17 cellular contexts compared by ENCODE assay signal in genomic region chr22:30214703-30215405, GRCh38. TPM values are rescaled to one million over a fixed set of nuclear protein-coding genes. Genes with fewer than 3 reads are reported as not detected.
A peak's percentile ranks its signal among the peaks of the same experiment; 100 is the strongest.
DNase-seq lines count a peak whose midpoint lies in the region; ATAC-seq and TF ChIP-seq lines count a peak whose summit lies in the region.
"Had no signal": no experiment of that assay in that cellular context is flagged by ENCODE, and none has a peak within 500 bp of the region (broad histone marks: within the 10 kb centered on the region; RNA-seq: fewer than 3 reads in every experiment).

No MANE protein-coding gene starts in this region.

- H3K79me1 ChIP-seq in mesenchymal stem cell (replicated peaks; ENCODE audit: low read length, poor library complexity, severe bottlenecking), result no peaks in the 10 kb centered on the region

- H3K9me3 ChIP-seq in ES-I3 (ENCODE audit: control insufficient read depth, insufficient read depth, low read length) (no peaks in the 10 kb centered on the region), mesenchymal stem cell (ENCODE audit: control insufficient read depth, low read length) (no peaks in the 10 kb centered on the region), colonic mucosa (no peaks in the 10 kb centered on the region), stomach (no peaks in the 10 kb centered on the region)
- H3K9me3 ChIP-seq: pancreas, thoracic aorta had no signal

- H3K4me3 ChIP-seq in mesenchymal stem cell (ENCODE audit: insufficient read depth in 1 of 2, low read depth in 1 of 2, low read length in 2 of 2) (no peak overlapping the region), colonic mucosa (no peak overlapping the region), stomach (no peak overlapping the region)
- H3K4me3 ChIP-seq: pancreas, SK-N-MC, thoracic aorta had no signal

- H3K36me3 ChIP-seq in ES-I3 (ENCODE audit: insufficient read depth, low read length) (no peaks in the 10 kb centered on the region), mesenchymal stem cell (ENCODE audit: control insufficient read depth in 1 of 2, insufficient read depth in 2 of 2, low read depth in 1 of 2, low read length in 2 of 2) (no peaks in the 10 kb centered on the region), colonic mucosa (no peaks in the 10 kb centered on the region), stomach (no peaks in the 10 kb centered on the region)
- H3K36me3 ChIP-seq: pancreas, thoracic aorta, WERI-Rb-1 had no signal

- TF ChIP-seq CTCF in colonic mucosa (IDR thresholded peaks at IDR 0.05) (no peak), stomach (IDR thresholded peaks at IDR 0.05) (no peak)

- intact Hi-C loops in colonic mucosa (cut with DNase I), result no loop called here
- intact Hi-C loops in stomach (cut with DNase I; ENCODE audit: low total_unique reads), result no loop called here

- no peak for TF ChIP-seq POLR2A in stomach (IDR thresholded peaks at IDR 0.05)

- no peak overlapping the region for H3K18ac ChIP-seq in mesenchymal stem cell (ENCODE audit: low read depth in 1 of 2, low read length in 2 of 2)

- H3K14ac ChIP-seq in mesenchymal stem cell (ENCODE audit: low read length in 2 of 2), result no peak overlapping the region

- peak overlapping the region; percentile 32 for H2AK5ac ChIP-seq in mesenchymal stem cell (ENCODE audit: low read length, severe bottlenecking)

- H2BK12ac ChIP-seq in mesenchymal stem cell (ENCODE audit: low read length in 2 of 2), result no peak overlapping the region

- no peak overlapping the region for H3K27ac ChIP-seq in mesenchymal stem cell (ENCODE audit: low read length, poor library complexity, severe bottlenecking)
- no peak overlapping the region for H3K27ac ChIP-seq in colonic mucosa
- H3K27ac ChIP-seq in stomach, result no peak overlapping the region
- H3K27ac ChIP-seq: pancreas, SK-N-MC, thoracic aorta, WERI-Rb-1 had no signal

- DNase-seq in NCI-H82 (lab: John Stamatoyannopoulos, UW) (peak; percentile 8), NCI-H82 treated with DMSO at 0.1 percent for 48 hours (lab: John Stamatoyannopoulos, UW; ENCODE audit: unreplicated experiment) (no peak), NCI-H774 (lab: John Stamatoyannopoulos, UW) (peak; percentile 8), mesenchymal stem cell (no peak), colonic mucosa (no peak), stomach (no peak)
- DNase-seq: DMS79 treated with DMSO at 0.1 percent for 48 hours; NK-92 treated with Interleukin-12 subunit alpha and Interleukin-12 subunit beta, amount 100 ng/mL, for 24 hours; pancreas; WERI-Rb-1 had no signal

- H3K4ac ChIP-seq in mesenchymal stem cell (ENCODE audit: low read depth in 1 of 2, low read length in 2 of 2), result no peak overlapping the region

- peak overlapping the region; percentile 0 for H4K8ac ChIP-seq in mesenchymal stem cell (ENCODE audit: low read length)

- no peak overlapping the region for H2AFZ ChIP-seq in mesenchymal stem cell (ENCODE audit: low read depth, low read length)

- H4K91ac ChIP-seq in mesenchymal stem cell (ENCODE audit: low read length), result no peak overlapping the region

- peaks cover 0 to 14% of the 10 kb centered on the region in 2 experiments for H3K27me3 ChIP-seq in mesenchymal stem cell (ENCODE audit: control insufficient read depth in 1 of 2, insufficient read depth in 1 of 2, low read length in 2 of 2)
- H3K27me3 ChIP-seq in colonic mucosa, result no peaks in the 10 kb centered on the region
- no peaks in the 10 kb centered on the region for H3K27me3 ChIP-seq in stomach
- H3K27me3 ChIP-seq: pancreas had no signal

- 79% methylated on average over 12 of the region's 12 CpGs for WGBS in mesenchymal stem cell
- WGBS in stomach, 5 donors, result 67 to 76% (median 73%) methylated on average over 12 of the region's 12 CpGs

- H2BK15ac ChIP-seq in mesenchymal stem cell (ENCODE audit: low read depth, poor library complexity, severe bottlenecking), result peak overlapping the region; percentile 15

- H3K4me1 ChIP-seq in ES-I3 (ENCODE audit: insufficient read depth, low read length) (peaks cover 26% of the 10 kb centered on the region), mesenchymal stem cell (ENCODE audit: control insufficient read depth, insufficient read depth, low read depth, low read length) (peaks cover 37% of the 10 kb centered on the region), colonic mucosa (no peaks in the 10 kb centered on the region), stomach (peaks cover 7 to 40% (median 10%) of the 10 kb centered on the region in 4 donors)

- no peak for TF ChIP-seq EP300 in stomach (IDR thresholded peaks at IDR 0.05)

- no peak overlapping the region for H2BK120ac ChIP-seq in mesenchymal stem cell (ENCODE audit: low read depth, low read length)

- H3K4me2 ChIP-seq in mesenchymal stem cell (ENCODE audit: low read length, poor library complexity, severe bottlenecking), result no peak overlapping the region

- no peak overlapping the region for H2BK5ac ChIP-seq in mesenchymal stem cell (ENCODE audit: low read depth, low read length, poor library complexity, severe bottlenecking)

- no peak for ATAC-seq in HG03139 (IDR thresholded peaks at IDR 0.05; ENCODE audit: unreplicated experiment)
- ATAC-seq: pancreas had no signal

- H3K9ac ChIP-seq in ES-I3 (ENCODE audit: low read depth, low read length) (peak overlapping the region; percentile 22; the same call in 1 of the 2 replicates), mesenchymal stem cell (ENCODE audit: low read length) (no peak overlapping the region), colonic mucosa (ENCODE audit: low read depth in 2 of 2, low read length in 2 of 2) (no peak overlapping the region)

- H3K23ac ChIP-seq in mesenchymal stem cell (ENCODE audit: low read length in 2 of 2), result no peak overlapping the region

RNA-seq across cellular contexts. Expression of gene LIF, which starts 31.7 kb away (rescaled TPM):
- 10.2 TPM for polyA plus RNA-seq in mesenchymal stem cell (2013, experiment 1 of 2)
- polyA plus RNA-seq in mesenchymal stem cell (2013, experiment 2 of 2), result 9.7 TPM
- 10 to 100 TPM in 1 of 2 donors, 1 to 10 TPM in 1; 9.5 to 12.5 TPM for total RNA-seq in colonic mucosa
- 1 to 10 TPM in 3 of 5 donors, not detected in 2; 2.0 to 2.4 (median 2.3) TPM for total RNA-seq in stomach
- polyA plus RNA-seq in stomach, result 1 to 10 TPM in 2 of 3 donors, under 1 TPM in 1; 0.35 to 5.0 (median 1.4) TPM

RNA-seq across cellular contexts. Expression of gene OSM, which starts 51.8 kb away (rescaled TPM):
- not detected for polyA plus RNA-seq in mesenchymal stem cell (2013, experiment 1 of 2)
- not detected for polyA plus RNA-seq in mesenchymal stem cell (2013, experiment 2 of 2)
- total RNA-seq in colonic mucosa (under 1 TPM; 0.21 to 0.44 TPM), stomach (1 to 10 TPM in 1 of 5 donors, not detected in 4; 1.3 TPM)
- polyA plus RNA-seq in stomach, result 10 to 100 TPM in 1 of 3 donors, 1 to 10 TPM in 1, under 1 TPM in 1; 0.33 to 22.7 (median 1.1) TPM
- total RNA-seq: endothelial cell of umbilical vein, HT1080 had no signal
- polyA plus RNA-seq: endothelial cell of umbilical vein, keratinocyte had no signal

Comparison
In these comparisons a context has a peak if more than half of its experiments do, and no peak if none do; other contexts are left out.
1. DNase-seq: peak in NCI-H82 (single experiment) and NCI-H774 (single experiment); none in NCI-H82 treated with DMSO at 0.1 percent for 48 hours (single experiment), mesenchymal stem cell (single experiment), colonic mucosa (single experiment) and stomach (single experiment).